Comparison of ENCODE assay signal across 19 cellular contexts in the genomic region with DNA sequence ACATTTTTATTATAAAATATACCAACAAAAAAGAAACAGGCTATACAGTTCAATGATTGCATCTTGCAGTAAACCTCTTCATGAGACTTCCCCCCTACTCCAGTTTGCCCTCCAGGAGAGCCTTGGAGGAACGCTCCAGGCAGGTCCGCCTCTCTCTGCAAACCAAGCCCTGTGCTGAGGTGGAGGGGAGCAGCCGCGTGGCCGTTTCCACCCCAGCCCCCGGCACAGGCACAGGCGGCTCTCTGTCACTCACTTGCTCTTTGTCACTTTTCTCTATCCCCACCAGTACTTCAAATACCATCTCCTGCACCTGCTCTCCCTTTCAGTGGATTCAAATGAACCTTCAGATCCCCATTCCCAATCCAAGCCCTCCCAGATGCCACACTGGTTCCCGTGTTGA.
DNase-seq lines count a peak whose midpoint lies in the region; ATAC-seq and TF ChIP-seq lines count a peak whose summit lies in the region.
"Had no signal": no experiment of that assay in that cellular context is flagged by ENCODE, and none has a peak within 500 bp of the region (broad histone marks: within the 10 kb centered on the region; RNA-seq: fewer than 3 reads in every experiment).

No MANE protein-coding gene starts in this region.

- H4K20me1 ChIP-seq in neural progenitor cell (ENCODE audit: low read depth): no peaks in the 10 kb centered on the region
- H4K20me1 ChIP-seq: BLaER1 had no signal

- no peaks in the 10 kb centered on the region for H3K36me3 ChIP-seq in H7 (replicated peaks; ENCODE audit: control insufficient read depth, insufficient read depth, low read length)
- H3K36me3 ChIP-seq in neural progenitor cell: no peaks in the 10 kb centered on the region
- H3K36me3 ChIP-seq: BE2C, BLaER1 had no signal

- CTCF ChIA-PET in activated naive CD4-positive, alpha-beta T cell treated with anti-CD3 and anti-CD28 coated beads for 36 hours (lab: Charles Lee): no interaction called here
- CTCF ChIA-PET in activated naive CD4-positive, alpha-beta T cell treated with anti-CD3 and anti-CD28 coated beads, Interleukin-2, amount 10 ng/mL, durations not matched to agents 7 days and 5 days (lab: Charles Lee): no interaction called here

- no peaks in the 10 kb centered on the region for H3K79me2 ChIP-seq in neural progenitor cell (ENCODE audit: low read depth)

- ATAC-seq in GM18907 (IDR thresholded peaks at IDR 0.05; ENCODE audit: unreplicated experiment): no peak
- ATAC-seq in activated CD4-positive, CD25-positive, alpha-beta regulatory T cell treated with anti-CD3 and anti-CD28 coated beads, Interleukin-2, amount 50 U/mL, for 24 hours: no peak
- ATAC-seq: CD8-positive, alpha-beta T cell had no signal

- H3K4me3 Mint-ChIP-seq in activated naive CD4-positive, alpha-beta T cell treated with anti-CD3 and anti-CD28 coated beads for 36 hours: no peak overlapping the region
- H3K4me3 Mint-ChIP-seq in activated naive CD4-positive, alpha-beta T cell treated with anti-CD3 and anti-CD28 coated beads, Interleukin-2, amount 10 ng/mL, durations not matched to agents 7 days and 5 days: no peak overlapping the region
- H3K4me3 Mint-ChIP-seq in neural progenitor cell: no peak overlapping the region
- H3K4me3 Mint-ChIP-seq: CD4-positive, alpha-beta T cell; CD8-positive, alpha-beta T cell had no signal

- no peak overlapping the region for H3K27ac ChIP-seq in neural progenitor cell
- H3K27ac ChIP-seq: BLaER1 had no signal

- H3K9ac ChIP-seq in neural progenitor cell: no peak overlapping the region
- H3K9ac ChIP-seq: BLaER1 had no signal

- no peaks in the 10 kb centered on the region for H3K27me3 ChIP-seq in H7 (ENCODE audit: control insufficient read depth, insufficient read depth, low read length)
- H3K27me3 ChIP-seq in neural progenitor cell: no peaks in the 10 kb centered on the region
- H3K27me3 ChIP-seq: BE2C, BLaER1 had no signal

- H2AFZ ChIP-seq in neural progenitor cell (replicated peaks): peak overlapping the region; percentile 27

- H3K27me3 Mint-ChIP-seq in activated naive CD4-positive, alpha-beta T cell treated with anti-CD3 and anti-CD28 coated beads for 36 hours (ENCODE audit: low read depth): no peaks in the 10 kb centered on the region
- H3K27me3 Mint-ChIP-seq in activated naive CD4-positive, alpha-beta T cell treated with anti-CD3 and anti-CD28 coated beads, Interleukin-2, amount 10 ng/mL, durations not matched to agents 7 days and 5 days: no peaks in the 10 kb centered on the region
- no peaks in the 10 kb centered on the region for H3K27me3 Mint-ChIP-seq in neural progenitor cell (ENCODE audit: insufficient read depth, low read depth)
- H3K27me3 Mint-ChIP-seq: CD4-positive, alpha-beta T cell had no signal

- no peaks in the 10 kb centered on the region for H3K36me3 Mint-ChIP-seq in activated naive CD4-positive, alpha-beta T cell treated with anti-CD3 and anti-CD28 coated beads for 36 hours (ENCODE audit: low read depth)
- H3K36me3 Mint-ChIP-seq in activated naive CD4-positive, alpha-beta T cell treated with anti-CD3 and anti-CD28 coated beads, Interleukin-2, amount 10 ng/mL, durations not matched to agents 7 days and 5 days: no peaks in the 10 kb centered on the region
- no peaks in the 10 kb centered on the region for H3K36me3 Mint-ChIP-seq in neural progenitor cell
- H3K36me3 Mint-ChIP-seq: CD8-positive, alpha-beta T cell had no signal

- H3K4me2 ChIP-seq in neural progenitor cell: no peak overlapping the region
- H3K4me2 ChIP-seq: BLaER1 had no signal

- intact Hi-C loops in activated naive CD4-positive, alpha-beta T cell treated with anti-CD3 and anti-CD28 coated beads for 36 hours (cut with micrococcal nuclease): no loop called here

- peak; percentile 1 for DNase-seq in NCI-H748 (lab: John Stamatoyannopoulos, UW; ENCODE audit: unreplicated experiment)
- no peak for DNase-seq in NCI-H748 treated with DMSO at 0.1 percent for 48 hours (lab: John Stamatoyannopoulos, UW)
- DNase-seq in activated naive CD4-positive, alpha-beta T cell treated with anti-CD3 and anti-CD28 coated beads for 36 hours: no peak
- no peak for DNase-seq in activated naive CD4-positive, alpha-beta T cell treated with anti-CD3 and anti-CD28 coated beads, Interleukin-2, amount 10 ng/mL, durations not matched to agents 7 days and 5 days
- DNase-seq in H7: peak; percentile 22
- no peak for DNase-seq in neural progenitor cell (ENCODE audit: low spot score)
- DNase-seq: 8988T; ACHN; BE2C; C1 segment of cervical spinal cord; Caco-2; Calu3; CD4-positive, alpha-beta T cell; CD8-positive, alpha-beta T cell; DMS79 treated with DMSO at 0.1 percent for 48 hours; GF-D8 had no signal

- peak overlapping the region; percentile 5 for H3K27ac Mint-ChIP-seq in activated naive CD4-positive, alpha-beta T cell treated with anti-CD3 and anti-CD28 coated beads for 36 hours
- no peak overlapping the region for H3K27ac Mint-ChIP-seq in activated naive CD4-positive, alpha-beta T cell treated with anti-CD3 and anti-CD28 coated beads, Interleukin-2, amount 10 ng/mL, durations not matched to agents 7 days and 5 days
- no peak overlapping the region for H3K27ac Mint-ChIP-seq in neural progenitor cell
- H3K27ac Mint-ChIP-seq: CD4-positive, alpha-beta T cell; CD8-positive, alpha-beta T cell had no signal

- no peaks in the 10 kb centered on the region for H3K4me1 Mint-ChIP-seq in activated naive CD4-positive, alpha-beta T cell treated with anti-CD3 and anti-CD28 coated beads for 36 hours (ENCODE audit: low read depth)
- no peaks in the 10 kb centered on the region for H3K4me1 Mint-ChIP-seq in activated naive CD4-positive, alpha-beta T cell treated with anti-CD3 and anti-CD28 coated beads, Interleukin-2, amount 10 ng/mL, durations not matched to agents 7 days and 5 days
- H3K4me1 Mint-ChIP-seq in neural progenitor cell: peaks cover 3% of the 10 kb centered on the region

- no peak for TF ChIP-seq CTCF in neural progenitor cell (IDR thresholded peaks at IDR 0.05)

- H3K4me3 ChIP-seq in H7 (ENCODE audit: insufficient read depth, low read depth, low read length) (no peak overlapping the region), neural progenitor cell (no peak overlapping the region)
- H3K4me3 ChIP-seq: BLaER1 had no signal

- no peaks in the 10 kb centered on the region for H3K9me3 ChIP-seq in neural progenitor cell (ENCODE audit: low read depth)
- H3K9me3 ChIP-seq: BE2C, BLaER1, Caco-2 had no signal

- no peaks in the 10 kb centered on the region for H3K4me1 ChIP-seq in neural progenitor cell
- H3K4me1 ChIP-seq: BE2C, Caco-2 had no signal

- H3F3A ChIP-seq in neural progenitor cell (ENCODE audit: low read depth): no peaks in the 10 kb centered on the region

- H3K9me3 Mint-ChIP-seq in activated naive CD4-positive, alpha-beta T cell treated with anti-CD3 and anti-CD28 coated beads for 36 hours: peaks cover 3% of the 10 kb centered on the region
- H3K9me3 Mint-ChIP-seq in activated naive CD4-positive, alpha-beta T cell treated with anti-CD3 and anti-CD28 coated beads, Interleukin-2, amount 10 ng/mL, durations not matched to agents 7 days and 5 days: peaks cover 10% of the 10 kb centered on the region
- H3K9me3 Mint-ChIP-seq in neural progenitor cell: peaks cover 3% of the 10 kb centered on the region
- H3K9me3 Mint-ChIP-seq: CD4-positive, alpha-beta T cell; CD8-positive, alpha-beta T cell had no signal

Comparison
In these comparisons a context has a peak if more than half of its experiments do, and no peak if none do; other contexts are left out.
1. DNase-seq: peak in NCI-H748 (single experiment) and H7 (single experiment); none in NCI-H748 treated with DMSO at 0.1 percent for 48 hours (single experiment), activated naive CD4-positive, alpha-beta T cell treated with anti-CD3 and anti-CD28 coated beads for 36 hours (single experiment), activated naive CD4-positive, alpha-beta T cell treated with anti-CD3 and anti-CD28 coated beads, Interleukin-2, amount 10 ng/mL, durations not matched to agents 7 days and 5 days (single experiment) and neural progenitor cell (single experiment).